Comparison of ENCODE assay signal across 10 cellular contexts in genomic region chr12:108955225-108955835, GRCh38.
DNase-seq lines count a peak whose midpoint lies in the region; ATAC-seq and TF ChIP-seq lines count a peak whose summit lies in the region.
"Had no signal": no experiment of that assay in that cellular context is flagged by ENCODE, and none has a peak within 500 bp of the region (broad histone marks: within the 10 kb centered on the region; RNA-seq: fewer than 3 reads in every experiment).

No MANE protein-coding gene starts in this region.

- H3K27me3 ChIP-seq in MG63, result no peaks in the 10 kb centered on the region
- no peaks in the 10 kb centered on the region for H3K27me3 ChIP-seq in RWPE2 (ENCODE audit: insufficient read depth, poor library complexity, severe bottlenecking)
- no peaks in the 10 kb centered on the region for H3K27me3 ChIP-seq in suprapubic skin
- peaks cover 0 to 10% (median 0%) of the 10 kb centered on the region in 4 donors for H3K27me3 ChIP-seq in esophagus squamous epithelium

- DNase-seq in A172 (ENCODE audit: low spot score) (peak; percentile 88), MG63 (peak; percentile 34), RWPE2 (ENCODE audit: low spot score) (peak; percentile 74), glomerular visceral epithelial cell (ENCODE audit: extremely low spot score) (peak; percentile 99), suprapubic skin (ENCODE audit: low spot score in 2 of 2) (no peak), esophagus squamous epithelium (lab: John Stamatoyannopoulos, UW) (no peak), putamen (ENCODE audit: low spot score) (no peak)
- DNase-seq: activated CD4-positive, alpha-beta T cell treated with anti-CD3 and anti-CD28 coated beads, Interleukin-2, amount 50 U/mL, for 48 hours; H9 had no signal

- TF ChIP-seq CTCF in RWPE2 (IDR thresholded peaks at IDR 0.05; ENCODE audit: poor library complexity, severe bottlenecking) (no peak), suprapubic skin (IDR thresholded peaks at IDR 0.05) (no peak), esophagus squamous epithelium (IDR thresholded peaks at IDR 0.05) (no peak)

- no peak overlapping the region for H3K27ac ChIP-seq in RWPE2 (ENCODE audit: poor library complexity, severe bottlenecking)
- H3K27ac ChIP-seq in suprapubic skin, result no peak overlapping the region
- H3K27ac ChIP-seq in esophagus squamous epithelium, result no peak overlapping the region

- H3K4me1 ChIP-seq in RWPE2 (ENCODE audit: insufficient read depth, poor library complexity, severe bottlenecking), result peaks cover 4% of the 10 kb centered on the region
- H3K4me1 ChIP-seq in suprapubic skin, result peaks cover 9% of the 10 kb centered on the region
- peaks cover 0 to 13% (median 0%) of the 10 kb centered on the region in 3 donors for H3K4me1 ChIP-seq in esophagus squamous epithelium

- 36% methylated on average over 6 of the region's 6 CpGs for WGBS in suprapubic skin
- 7 to 29% methylated on average over 6 of the region's 6 CpGs for WGBS in esophagus squamous epithelium, 2 donors

- no peak for TF ChIP-seq POLR2A in suprapubic skin (IDR thresholded peaks at IDR 0.05)
- TF ChIP-seq POLR2A in esophagus squamous epithelium (IDR thresholded peaks at IDR 0.05), result no peak

- H3K9me3 ChIP-seq in MG63 (no peaks in the 10 kb centered on the region), RWPE2 (ENCODE audit: severe bottlenecking) (no peaks in the 10 kb centered on the region), suprapubic skin (no peaks in the 10 kb centered on the region), esophagus squamous epithelium (no peaks in the 10 kb centered on the region)

- H3K4me3 ChIP-seq in MG63, result no peak overlapping the region
- no peak overlapping the region for H3K4me3 ChIP-seq in RWPE2 (ENCODE audit: severe bottlenecking)
- no peak overlapping the region for H3K4me3 ChIP-seq in suprapubic skin
- no peak overlapping the region for H3K4me3 ChIP-seq in esophagus squamous epithelium

- TF ChIP-seq EP300 in suprapubic skin (IDR thresholded peaks at IDR 0.05), result no peak

- intact Hi-C loops in esophagus squamous epithelium (cut with DNase I), result no loop called here

- ATAC-seq in RWPE2 (ENCODE audit: low read depth), result peak; percentile 46
- no peak for ATAC-seq in GM19455 (IDR thresholded peaks at IDR 0.05; ENCODE audit: unreplicated experiment)

- no peaks in the 10 kb centered on the region for H3K36me3 ChIP-seq in MG63
- H3K36me3 ChIP-seq in RWPE2 (ENCODE audit: low read depth), result no peaks in the 10 kb centered on the region
- H3K36me3 ChIP-seq in suprapubic skin, result no peaks in the 10 kb centered on the region
- no peaks in the 10 kb centered on the region for H3K36me3 ChIP-seq in esophagus squamous epithelium

Comparison
In these comparisons a context has a peak if more than half of its experiments do, and no peak if none do; other contexts are left out.
1. DNase-seq: peak in A172 (single experiment), MG63 (single experiment), RWPE2 (single experiment) and glomerular visceral epithelial cell (single experiment); none in suprapubic skin (0 of 2), esophagus squamous epithelium (single experiment) and putamen (single experiment).